Comparison of ENCODE assay signal across 31 cellular contexts in genomic region chr7:578386-578785, GRCh38. TPM values are rescaled to one million over a fixed set of nuclear protein-coding genes. Genes with fewer than 3 reads are reported as not detected.
"Had no signal": no experiment of that assay in that cellular context is flagged by ENCODE, and none has a peak within 500 bp of the region (broad histone marks: within the 10 kb centered on the region; RNA-seq: fewer than 3 reads in every experiment).

No MANE protein-coding gene starts in this region.

- H3K36me3 Mint-ChIP-seq: natural killer cell had no signal

- ATAC-seq: naive thymus-derived CD4-positive, alpha-beta T cell; natural killer cell; pancreas; right lobe of liver; stimulated activated memory B cell treated with anti-CD40 and anti-IgM and Interleukin-4, amounts not matched to agents 10 μg/mL and 1 μg/mL and 100 μg/mL, for 72 hours; stimulated activated naive CD8-positive, alpha-beta T cell treated with anti-CD3 and anti-CD28 coated beads, Interleukin-15, amount 100 ng/mL, for 72 hours; stimulated activated naive CD8-positive, alpha-beta T cell treated with anti-CD3 and anti-CD28 coated beads, Interleukin-15, Interleukin-2, amounts not matched to agents 100 U/mL and 50 U/mL, for 24 hours; upper lobe of right lung had no signal

- H2AFZ ChIP-seq: neural progenitor cell had no signal

- H3K4me3 ChIP-seq: neural progenitor cell, pancreas, prostate gland, right atrium auricular region, right lobe of liver, sigmoid colon, skin epidermis, smooth muscle cell, spleen, suprapubic skin, testis, tibial artery, transverse colon, upper lobe of right lung, uterus had no signal

- H3K4me1 ChIP-seq: pancreas, prostate gland, right atrium auricular region, right lobe of liver, spleen, suprapubic skin, upper lobe of right lung had no signal

- H3K27ac Mint-ChIP-seq: naive thymus-derived CD4-positive, alpha-beta T cell; natural killer cell; nephron; neural progenitor cell; stimulated activated memory B cell treated with anti-CD40 and anti-IgM and Interleukin-4, amounts not matched to agents 10 μg/mL and 1 μg/mL and 100 μg/mL, for 72 hours; stimulated activated naive CD8-positive, alpha-beta T cell treated with anti-CD3 and anti-CD28 coated beads, Interleukin-15, amount 100 ng/mL, for 72 hours; type B pancreatic cell had no signal

- H3K27me3 ChIP-seq: neural progenitor cell, neutrophil, pancreas, right atrium auricular region, right lobe of liver, sigmoid colon, spleen, suprapubic skin, testis, tibial artery, transverse colon, upper lobe of right lung, uterus had no signal

- H3K36me3 ChIP-seq: neural progenitor cell, neutrophil, pancreas, prostate gland, right atrium auricular region, right lobe of liver, transverse colon, upper lobe of right lung, uterus had no signal

- H3K4me3 Mint-ChIP-seq: naive thymus-derived CD4-positive, alpha-beta T cell; natural killer cell; neural progenitor cell; stimulated activated memory B cell treated with anti-CD40 and anti-IgM and Interleukin-4, amounts not matched to agents 10 μg/mL and 1 μg/mL and 100 μg/mL, for 72 hours; stimulated activated naive CD8-positive, alpha-beta T cell treated with anti-CD3 and anti-CD28 coated beads, Interleukin-15, amount 100 ng/mL, for 72 hours; type B pancreatic cell had no signal

- H3K27ac ChIP-seq: neural progenitor cell, neutrophil, pancreas, prostate gland, right atrium auricular region, right lobe of liver, sigmoid colon, skin epidermis, spleen, suprapubic skin, testis, tibial artery, transverse colon, upper lobe of right lung, uterus had no signal

- H3K27me3 Mint-ChIP-seq: naive thymus-derived CD4-positive, alpha-beta T cell; stimulated activated memory B cell treated with anti-CD40 and anti-IgM and Interleukin-4, amounts not matched to agents 10 μg/mL and 1 μg/mL and 100 μg/mL, for 72 hours; stimulated activated naive CD8-positive, alpha-beta T cell treated with anti-CD3 and anti-CD28 coated beads, Interleukin-15, amount 100 ng/mL, for 72 hours; type B pancreatic cell had no signal

- H3K9me3 ChIP-seq: neutrophil, pancreas, prostate gland, right atrium auricular region, right lobe of liver, sigmoid colon, spleen, suprapubic skin, testis, tibial artery, transverse colon, upper lobe of right lung, uterus had no signal

- DNase-seq: naive thymus-derived CD4-positive, alpha-beta T cell; natural killer cell; nucleus accumbens; right lobe of liver; sigmoid colon; spleen; stimulated activated CD4-positive, alpha-beta T cell treated with anti-CD3 and anti-CD28 coated beads, Interleukin-12 subunit alpha, Interleukin-12 subunit beta, amount 100 ng/mL, for 4 hours; stimulated activated CD4-positive, alpha-beta T cell treated with anti-CD3 and anti-CD28 coated beads, Interleukin-1b, Interleukin-23, amount 100 ng/mL, for 48 hours; stimulated activated CD4-positive, alpha-beta T cell treated with anti-CD3 and anti-CD28 coated beads, Interleukin-4, amount 100 ng/mL, for 1 hour; stimulated activated CD4-positive, alpha-beta T cell treated with anti-CD3 and anti-CD28 coated beads, Interleukin-4, amount 100 ng/mL, for 4 hours; stimulated activated CD8-positive, alpha-beta memory T cell treated with anti-CD3 and anti-CD28 coated beads, Interleukin-4, amount 100 ng/mL, for 48 hours; stimulated activated naive CD4-positive, alpha-beta T cell; stimulated activated naive CD8-positive, alpha-beta T cell treated with anti-CD3 and anti-CD28 coated beads, Interleukin-15, amount 100 ng/mL, for 72 hours; stimulated activated naive CD8-positive, alpha-beta T cell treated with anti-CD3 and anti-CD28 coated beads, Interleukin-15, Interleukin-2, amounts not matched to agents 100 U/mL and 50 U/mL, for 24 hours; substantia nigra; testis; tibial artery; transverse colon; upper lobe of right lung; uterus had no signal

- H3K4me1 Mint-ChIP-seq: stimulated activated memory B cell treated with anti-CD40 and anti-IgM and Interleukin-4, amounts not matched to agents 10 μg/mL and 1 μg/mL and 100 μg/mL, for 72 hours had no signal

- H3K4me2 ChIP-seq: neural progenitor cell, smooth muscle cell had no signal

- H3K9ac ChIP-seq: neural progenitor cell had no signal

- H3K9me3 Mint-ChIP-seq: naive thymus-derived CD4-positive, alpha-beta T cell; natural killer cell; nephron; neural progenitor cell; type B pancreatic cell had no signal

RNA-seq across cellular contexts. Expression of gene PDGFA, which starts 58.7 kb away (rescaled TPM):
- polyA plus RNA-seq: naive thymus-derived CD4-positive, alpha-beta T cell had no signal
